In genomic region chr7:102527182-102527581, GRCh38 we compare ENCODE assay signal across 7 cellular contexts. TPM values are rescaled to one million over a fixed set of nuclear protein-coding genes. Genes with fewer than 3 reads are reported as not detected.
"Had no signal": no experiment of that assay in that cellular context is flagged by ENCODE, and none has a peak within 500 bp of the region (broad histone marks: within the 10 kb centered on the region; RNA-seq: fewer than 3 reads in every experiment).

No MANE protein-coding gene starts in this region.

RNA-seq across cellular contexts. Expression of gene UPK3BL2, which starts 16.3 kb away (rescaled TPM):
- total RNA-seq: RPMI7951 had no signal

RNA-seq across cellular contexts. Expression of gene SPDYE2, which starts 23.8 kb away (rescaled TPM):
- total RNA-seq: HT-29, NCI-H460, PC-9, Peyer's patch, Right ventricle myocardium inferior, RPMI7951, SJSA1 had no signal
